8 cellular contexts compared by ENCODE assay signal in the genomic region with DNA sequence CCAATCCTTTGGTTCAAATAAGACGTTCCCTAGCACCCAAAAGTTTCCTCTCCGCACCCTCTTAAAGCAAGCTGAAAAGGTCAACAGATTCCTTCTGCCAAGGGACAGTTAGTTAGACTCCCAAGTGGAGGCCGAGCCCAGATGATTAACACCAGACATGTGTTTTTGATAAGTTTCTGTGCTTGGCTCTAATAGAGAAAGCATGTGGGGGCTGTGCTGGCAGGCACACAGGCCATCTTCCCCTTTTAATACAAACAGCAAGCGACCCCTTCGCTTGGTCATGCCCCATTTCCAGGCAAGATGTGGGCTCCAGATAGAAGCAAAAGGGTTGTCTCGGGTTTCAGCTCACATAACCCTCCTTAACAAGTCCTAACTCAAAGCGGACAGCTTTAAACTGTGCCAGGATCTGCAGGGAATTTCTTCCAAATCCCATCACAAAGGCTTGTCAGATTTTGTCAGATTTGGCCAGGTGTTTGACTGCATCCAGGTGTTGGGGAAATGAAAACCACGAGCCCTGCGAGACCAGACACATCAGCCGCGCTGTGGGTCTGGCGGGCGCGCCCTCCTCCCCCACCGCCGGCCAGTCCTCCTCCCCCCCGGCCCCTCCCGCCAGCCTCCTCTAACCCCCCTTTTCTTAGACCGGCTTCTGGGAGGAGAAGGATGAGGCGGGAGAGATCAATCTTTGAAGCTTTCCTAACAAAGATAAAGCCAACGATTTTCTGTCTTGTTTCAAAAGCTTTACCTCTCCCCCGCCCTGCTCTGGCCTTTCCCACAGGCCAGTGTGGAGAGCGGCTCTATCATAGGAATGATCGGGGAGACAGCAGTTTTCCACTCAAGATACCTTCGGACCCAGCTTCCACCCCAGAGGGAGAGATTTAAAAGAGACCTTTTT. TPM values are rescaled to one million over a fixed set of nuclear protein-coding genes. Genes with fewer than 3 reads are reported as not detected.
DNase-seq lines count a peak whose midpoint lies in the region; ATAC-seq and TF ChIP-seq lines count a peak whose summit lies in the region.

No MANE protein-coding gene starts in this region.

- H3K27me3 ChIP-seq in WERI-Rb-1 (ENCODE audit: insufficient read depth, low read depth, severe bottlenecking) (peaks cover 7% of the 10 kb centered on the region), right atrium auricular region (no peaks in the 10 kb centered on the region), skeletal muscle tissue (ENCODE audit: control insufficient read depth in 3 of 3, insufficient read depth in 3 of 3, low read length in 3 of 3) (no peaks in the 10 kb centered on the region)

- H3K36me3 ChIP-seq in WERI-Rb-1 (no peaks in the 10 kb centered on the region), right atrium auricular region (no peaks in the 10 kb centered on the region), skeletal muscle tissue (ENCODE audit: control insufficient read depth in 3 of 3, insufficient read depth in 3 of 3, low read length in 3 of 3) (peaks cover 0 to 14% (median 4%) of the 10 kb centered on the region in 3 donors)

- H3K9ac ChIP-seq in skeletal muscle tissue (ENCODE audit: low read depth in 1 of 3, low read length in 3 of 3) = peak overlapping the region; percentile 10 to 94 (median 74)

- H3K9me3 ChIP-seq in WERI-Rb-1 (ENCODE audit: severe bottlenecking) = no peaks in the 10 kb centered on the region
- no peaks in the 10 kb centered on the region for H3K9me3 ChIP-seq in right atrium auricular region
- no peaks in the 10 kb centered on the region for H3K9me3 ChIP-seq in skeletal muscle tissue (ENCODE audit: control insufficient read depth in 3 of 3, low read length in 3 of 3)

- peak; percentile 57 for DNase-seq in AG08395 (ENCODE audit: low spot score)
- peak; percentile 72 for DNase-seq in HT1080 (ENCODE audit: low read depth)
- peak; percentile 10 for DNase-seq in WERI-Rb-1
- no peak for DNase-seq in right atrium auricular region (ENCODE audit: low spot score)
- DNase-seq in DMS153 (lab: John Stamatoyannopoulos, UW) = no peak

- H3K4me3 ChIP-seq in WERI-Rb-1 (ENCODE audit: low read depth, low read length) (no peak overlapping the region), right atrium auricular region (peak overlapping the region; percentile 59 to 75), skeletal muscle tissue (ENCODE audit: low read length in 3 of 3) (peak overlapping the region; percentile 35 to 96 (median 55))

- TF ChIP-seq CTCF in WERI-Rb-1 (IDR thresholded peaks at IDR 0.05; ENCODE audit: low read depth, low read length) = no peak
- no peak for TF ChIP-seq CTCF in right atrium auricular region (IDR thresholded peaks at IDR 0.05)

- H3K4me1 ChIP-seq in right atrium auricular region (peaks cover 0 to 60% of the 10 kb centered on the region in 2 donors), skeletal muscle tissue (ENCODE audit: control insufficient read depth in 3 of 3, insufficient read depth in 3 of 3, low read length in 3 of 3) (peaks cover 35 to 56% (median 54%) of the 10 kb centered on the region in 3 donors)

- H3K27ac ChIP-seq in WERI-Rb-1 = no peak overlapping the region
- H3K27ac ChIP-seq in right atrium auricular region = peak overlapping the region; percentile 92 to 98
- peak overlapping the region; percentile 99 for H3K27ac ChIP-seq in skeletal muscle tissue (ENCODE audit: low read depth, low read length)

- ATAC-seq in GM21447 (IDR thresholded peaks at IDR 0.05; ENCODE audit: unreplicated experiment) = no peak
- no peak for ATAC-seq in GM19023 (IDR thresholded peaks at IDR 0.05; ENCODE audit: unreplicated experiment)

RNA-seq across cellular contexts. Expression of a gene that starts 3.4 kb away (rescaled TPM):
- 20.2 and 26.3 TPM in 2 replicates for total RNA-seq in HT1080 (2014; rRNA removed; shearing (Covaris generic))
- polyA plus RNA-seq in HT1080 (2015; cell fraction: cytosol; rRNA removed) = 15.0 and 25.1 TPM in 2 replicates
- polyA plus RNA-seq in HT1080 (2015; cell fraction: nucleus; rRNA removed) = 40.7 and 46.4 TPM in 2 replicates
- total RNA-seq in right atrium auricular region = 10 to 100 TPM; 32.1 to 43.6 TPM
- total RNA-seq in skeletal muscle tissue = 23.0 TPM

Comparison
In these comparisons a context has a peak if more than half of its experiments do, and no peak if none do; other contexts are left out.
1. DNase-seq: peak in AG08395 (single experiment), HT1080 (single experiment) and WERI-Rb-1 (single experiment); none in right atrium auricular region (single experiment) and DMS153 (single experiment).